ENCODE assay signal across 8 cellular contexts in the genomic region with DNA sequence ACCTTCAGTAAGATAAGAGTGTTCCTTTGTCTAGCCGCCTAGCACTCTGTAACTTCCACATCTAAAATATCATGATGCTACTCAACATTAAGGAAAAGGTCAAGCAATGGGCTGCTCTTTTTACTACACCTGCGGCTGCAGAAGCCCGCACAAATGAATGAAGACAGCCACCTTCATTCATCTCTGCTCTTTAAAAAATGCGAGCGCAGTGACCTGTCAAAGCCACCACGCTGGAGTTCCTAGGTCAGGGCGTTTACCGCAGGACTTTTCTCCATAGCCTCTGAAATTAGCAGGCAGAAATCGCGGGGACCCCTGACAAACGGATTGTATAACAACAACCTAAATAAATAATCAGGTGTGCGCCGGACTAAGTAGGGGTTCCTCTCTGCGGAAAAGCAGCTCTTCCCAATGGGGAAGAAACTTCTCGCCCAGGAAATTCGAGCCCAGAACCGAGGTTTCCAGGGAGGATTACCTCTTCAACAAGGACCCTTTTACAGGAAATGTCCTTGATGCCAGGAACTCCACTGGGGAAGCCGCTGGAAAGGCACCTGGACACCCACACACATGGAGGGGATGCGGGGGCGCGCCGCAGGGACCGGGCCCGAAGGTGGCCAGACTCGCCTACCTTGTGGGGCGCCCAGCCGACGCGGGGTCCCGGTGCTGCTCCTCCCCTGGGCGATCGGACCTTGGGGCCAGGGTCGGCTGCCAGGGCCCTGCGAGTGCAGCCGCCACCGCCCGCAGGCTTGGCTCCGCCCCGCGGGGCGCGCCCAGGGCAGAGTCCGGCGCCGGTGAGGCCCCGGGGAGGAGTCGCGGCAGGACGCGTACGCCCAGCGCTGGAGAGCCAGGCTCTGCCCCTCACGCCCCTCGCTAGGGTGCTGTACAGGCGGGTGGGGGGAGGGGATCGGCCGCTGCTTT. TPM values are rescaled to one million over a fixed set of nuclear protein-coding genes. Genes with fewer than 3 reads are reported as not detected.
DNase-seq lines count a peak whose midpoint lies in the region; ATAC-seq and TF ChIP-seq lines count a peak whose summit lies in the region.

A gene with protein sequence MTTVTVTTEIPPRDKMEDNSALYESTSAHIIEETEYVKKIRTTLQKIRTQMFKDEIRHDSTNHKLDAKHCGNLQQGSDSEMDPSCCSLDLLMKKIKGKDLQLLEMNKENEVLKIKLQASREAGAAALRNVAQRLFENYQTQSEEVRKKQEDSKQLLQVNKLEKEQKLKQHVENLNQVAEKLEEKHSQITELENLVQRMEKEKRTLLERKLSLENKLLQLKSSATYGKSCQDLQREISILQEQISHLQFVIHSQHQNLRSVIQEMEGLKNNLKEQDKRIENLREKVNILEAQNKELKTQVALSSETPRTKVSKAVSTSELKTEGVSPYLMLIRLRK (minus strand): TSS at position 751 of the 915 bp plus-strand sequence. CDS start 16,670 bp downstream, outside the sequence.

- ATAC-seq in esophagus mucosa, result peak; percentile 86

- H3K4me3 ChIP-seq in AG04449 (ENCODE audit: low read depth, low read length) (peak within 1 kb of the TSS; percentile 48), mucosa of stomach (ENCODE audit: low read length) (peak within 1 kb of the TSS; percentile 70), SK-N-SH (ENCODE audit: low read depth in 2 of 2, low read length in 1 of 2) (no peak within 1 kb of the TSS)

- H3K27me3 ChIP-seq in mucosa of stomach (ENCODE audit: control insufficient read depth, insufficient read depth, low read length) (no peaks in the 10 kb centered on the region), SK-N-SH (ENCODE audit: insufficient read depth) (no peaks in the 10 kb centered on the region)

- no peak within 1 kb of the TSS for H2AFZ ChIP-seq in SK-N-SH (ENCODE audit: low read depth)

- H3K4me2 ChIP-seq in SK-N-SH, result no peak within 1 kb of the TSS

- DNase-seq in AG04449 (ENCODE audit: low read depth, low spot score) (no peak), HuH-7.5 (ENCODE audit: low spot score) (peak; percentile 51), DMS 273 (lab: John Stamatoyannopoulos, UW; ENCODE audit: unreplicated experiment) (no peak), HK-2 (ENCODE audit: unreplicated experiment) (no peak), SK-N-SH (no peak)
- DNase-seq in activated CD4-positive, alpha-beta T cell treated with anti-CD3 and anti-CD28 coated beads for 1 hour, result no peak

- H3K9me3 ChIP-seq in mucosa of stomach (ENCODE audit: control insufficient read depth, low read length) (no peaks in the 10 kb centered on the region), SK-N-SH (no peaks in the 10 kb centered on the region)

- POLR2A ChIA-PET in AG04449 (lab: Yijun Ruan, JAX), result no interaction called here
- POLR2A ChIA-PET in SK-N-SH (lab: Yijun Ruan, JAX), result no interaction called here

- H3K79me2 ChIP-seq in SK-N-SH (ENCODE audit: insufficient read depth), result no peaks in the 10 kb centered on the region

- TF ChIP-seq CTCF in AG04449 (IDR thresholded peaks at IDR 0.05; ENCODE audit: insufficient read depth, low read length, missing control alignments), result no peak
- TF ChIP-seq CTCF in SK-N-SH (IDR thresholded peaks at IDR 0.05), result no peak

- H3K9me2 ChIP-seq in SK-N-SH, result no peaks in the 10 kb centered on the region

- H3K4me1 ChIP-seq in mucosa of stomach (ENCODE audit: control insufficient read depth, insufficient read depth, low read length), result peaks cover 16% of the 10 kb centered on the region
- H3K4me1 ChIP-seq in SK-N-SH (ENCODE audit: control insufficient read depth in 1 of 2, insufficient read depth in 2 of 2, low read depth in 1 of 2, low read length in 1 of 2), result peaks cover 0 to 9% of the 10 kb centered on the region in 2 experiments; a peak in 2 of 4 replicates

- no peak for TF ChIP-seq RAD21 in SK-N-SH (IDR thresholded peaks at IDR 0.05; ENCODE audit: low read length)

- H3K27ac ChIP-seq in SK-N-SH (ENCODE audit: low read depth in 2 of 2, low read length in 1 of 2), result no peak within 1 kb of the TSS

- no peaks in the 10 kb centered on the region for H4K20me1 ChIP-seq in SK-N-SH (ENCODE audit: insufficient read depth)

- CTCF ChIA-PET in AG04449 (lab: Yijun Ruan, JAX), result no interaction called here
- CTCF ChIA-PET in SK-N-SH (lab: Yijun Ruan, JAX), result interaction anchor here (1.2 to 1.9 kb wide), 2 partner anchors 10 to 16 kb away, joined by 4 to 5 read pairs; no protein-coding TSS in a partner anchor

- TF ChIP-seq EP300 in SK-N-SH (IDR thresholded peaks at IDR 0.05; ENCODE audit: borderline replicate concordance in 1 of 2, low read depth in 1 of 2, low read length in 1 of 2), result no peak

- WGBS in SK-N-SH (ENCODE audit: low lambda C conversion rate), result 90% methylated on average over 26 of the region's 57 CpGs

- H3K9ac ChIP-seq in mucosa of stomach (ENCODE audit: low read length) (peak within 1 kb of the TSS; percentile 84), SK-N-SH (no peak within 1 kb of the TSS)

- H3K36me3 ChIP-seq in mucosa of stomach (ENCODE audit: control insufficient read depth, insufficient read depth, low read length), result no peaks in the 10 kb centered on the region
- H3K36me3 ChIP-seq in SK-N-SH (replicated peaks in 1 of 2; ENCODE audit: control insufficient read depth in 1 of 2, insufficient read depth in 2 of 2, low read length in 1 of 2), result no peaks in the 10 kb centered on the region

- no peaks in the 10 kb centered on the region for H3F3A ChIP-seq in SK-N-SH (replicated peaks; ENCODE audit: insufficient read depth)

TF ChIP-seq in SK-N-SH, 30 proteins besides CTCF, POLR2A, EP300 and RAD21 (continues in another document):
- TF ChIP-seq CHD2 (IDR thresholded peaks at IDR 0.05; ENCODE audit: low read length, partially characterized antibody) (no peak), YY1 (IDR thresholded peaks at IDR 0.05; ENCODE audit: low read depth) (no peak), NRF1 (IDR thresholded peaks at IDR 0.05; ENCODE audit: low read depth, low read length) (no peak), MXI1 (IDR thresholded peaks at IDR 0.05; ENCODE audit: low read depth, low read length) (no peak), NFIC (IDR thresholded peaks at IDR 0.05; ENCODE audit: borderline replicate concordance) (no peak), SMC3 (IDR thresholded peaks at IDR 0.05; ENCODE audit: low read depth, low read length) (no peak), ELF1 (IDR thresholded peaks at IDR 0.05) (no peak), FOSL2 (IDR thresholded peaks at IDR 0.05; ENCODE audit: borderline replicate concordance, low read depth) (no peak), TEAD4 (IDR thresholded peaks at IDR 0.05; ENCODE audit: borderline replicate concordance, insufficient read depth) (no peak), PBX3 (IDR thresholded peaks at IDR 0.05) (no peak), USF2 (IDR thresholded peaks at IDR 0.05; ENCODE audit: borderline replicate concordance, low read depth, low read length) (no peak), JUND (IDR thresholded peaks at IDR 0.05) (no peak), MEF2A (IDR thresholded peaks at IDR 0.05; ENCODE audit: borderline replicate concordance, low read depth) (no peak), SIN3A (IDR thresholded peaks at IDR 0.05; ENCODE audit: borderline replicate concordance, low read depth, low read length) (no peak), FOXM1 (IDR thresholded peaks at IDR 0.05; ENCODE audit: low read depth) (no peak)
- TF ChIP-seq, protein P1, sequence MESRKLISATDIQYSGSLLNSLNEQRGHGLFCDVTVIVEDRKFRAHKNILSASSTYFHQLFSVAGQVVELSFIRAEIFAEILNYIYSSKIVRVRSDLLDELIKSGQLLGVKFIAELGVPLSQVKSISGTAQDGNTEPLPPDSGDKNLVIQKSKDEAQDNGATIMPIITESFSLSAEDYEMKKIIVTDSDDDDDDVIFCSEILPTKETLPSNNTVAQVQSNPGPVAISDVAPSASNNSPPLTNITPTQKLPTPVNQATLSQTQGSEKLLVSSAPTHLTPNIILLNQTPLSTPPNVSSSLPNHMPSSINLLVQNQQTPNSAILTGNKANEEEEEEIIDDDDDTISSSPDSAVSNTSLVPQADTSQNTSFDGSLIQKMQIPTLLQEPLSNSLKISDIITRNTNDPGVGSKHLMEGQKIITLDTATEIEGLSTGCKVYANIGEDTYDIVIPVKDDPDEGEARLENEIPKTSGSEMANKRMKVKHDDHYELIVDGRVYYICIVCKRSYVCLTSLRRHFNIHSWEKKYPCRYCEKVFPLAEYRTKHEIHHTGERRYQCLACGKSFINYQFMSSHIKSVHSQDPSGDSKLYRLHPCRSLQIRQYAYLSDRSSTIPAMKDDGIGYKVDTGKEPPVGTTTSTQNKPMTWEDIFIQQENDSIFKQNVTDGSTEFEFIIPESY (IDR thresholded peaks at IDR 0.05; ENCODE audit: borderline replicate concordance, low read depth), result no peak

RNA-seq across cellular contexts. Expression of the gene that starts here (rescaled TPM):
- 1.5 TPM for total RNA-seq in esophagus mucosa
- polyA plus RNA-seq in SK-N-SH (2012; rRNA removed), result not detected in 2 replicates
- 0.01 TPM in 1 of 2 replicates, not detected in the other for polyA plus RNA-seq in SK-N-SH (2012; cell fraction: cytosol; rRNA removed)
- not detected in 2 replicates for polyA plus RNA-seq in SK-N-SH (2012; cell fraction: nucleus; rRNA removed)

Comparison
In these comparisons a context has a peak if more than half of its experiments do, and no peak if none do; other contexts are left out.
1. H3K4me3 ChIP-seq: peak in AG04449 (single experiment) and mucosa of stomach (single experiment); none in SK-N-SH (0 of 2).